ENCODE assay signal across 1 cellular context in the genomic region with DNA sequence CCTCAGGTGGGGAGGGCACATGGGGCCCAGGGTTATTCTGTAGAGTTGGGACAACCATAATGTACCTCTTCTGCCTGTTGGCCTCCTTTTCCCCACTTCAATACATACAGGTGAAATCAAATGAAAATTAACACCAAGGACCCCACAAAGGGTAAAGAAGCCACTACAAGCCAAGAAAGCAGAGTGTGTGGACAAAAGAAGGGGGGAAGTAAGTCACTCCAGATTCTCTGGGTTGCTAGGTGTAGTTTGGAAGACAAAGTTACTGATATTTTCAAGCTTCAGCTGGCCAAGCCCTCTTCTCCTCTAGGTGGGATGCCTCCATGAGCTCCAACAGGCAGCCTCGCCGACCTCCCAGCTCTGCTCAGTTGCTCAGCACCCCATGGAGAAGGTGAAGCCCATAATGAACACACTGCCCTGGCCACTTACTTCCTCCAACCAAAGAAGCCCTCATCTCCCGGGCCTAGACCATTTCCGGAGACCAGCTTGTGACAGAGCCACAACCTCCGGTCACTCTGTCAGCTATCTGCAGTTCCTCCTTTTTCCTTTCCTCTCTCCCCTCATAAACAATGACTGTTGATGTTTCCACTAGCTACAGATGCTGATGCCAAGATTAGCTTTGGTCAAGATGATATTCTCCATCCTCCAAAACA.
TF ChIP-seq lines count a peak whose summit lies in the region.

No MANE protein-coding gene starts in this region.

TF ChIP-seq in K562, 482 proteins besides CTCF, POLR2A, EP300 and RAD21 (continued from another document and continues in another):
- TF ChIP-seq PKNOX1 (IDR thresholded peaks at IDR 0.05) (peak; percentile 42), KAT7 (CRISPR knock-in tag; IDR thresholded peaks at IDR 0.05; ENCODE audit: borderline replicate concordance) (no peak), ZNF134 (CRISPR knock-in tag; conservative IDR thresholded peaks at IDR 0.05) (no peak), ESRRB (CRISPR knock-in tag; IDR thresholded peaks at IDR 0.05; ENCODE audit: borderline replicate concordance) (no peak), SIN3A (IDR thresholded peaks at IDR 0.05; ENCODE audit: borderline replicate concordance in 2 of 2, control insufficient read depth in 1 of 2, low read depth in 2 of 2, low read length in 2 of 2) (no peak), TGIF2 (CRISPR knock-in tag; IDR thresholded peaks at IDR 0.05) (no peak), CBX8 (IDR thresholded peaks at IDR 0.05; ENCODE audit: borderline replicate concordance, extremely low read depth, low read depth, low read length, poor library complexity, severe bottlenecking) (no peak), ZZZ3 (IDR thresholded peaks at IDR 0.05) (no peak), YBX1 (IDR thresholded peaks at IDR 0.05) (no peak), PCBP2 (IDR thresholded peaks at IDR 0.05; ENCODE audit: low read depth, low read length, poor library complexity, severe bottlenecking) (no peak), IFI16 (CRISPR knock-in tag; IDR thresholded peaks at IDR 0.05) (no peak), GATA2 (CRISPR knock-in tag; IDR thresholded peaks at IDR 0.05) (peak; percentile 73), ARID1B (IDR thresholded peaks at IDR 0.05) (peak; percentile 76), NR2F6 (CRISPR knock-in tag; IDR thresholded peaks at IDR 0.05) (no peak), ZNF589 (CRISPR knock-in tag; IDR thresholded peaks at IDR 0.05; ENCODE audit: low read depth) (no peak), FOXP1 (CRISPR knock-in tag; IDR thresholded peaks at IDR 0.05) (no peak), ETV1 (tag; conservative IDR thresholded peaks at IDR 0.05; ENCODE audit: low read depth) (peak; percentile 95), NFXL1 (CRISPR knock-in tag; IDR thresholded peaks at IDR 0.05) (no peak), FOXK1 (CRISPR knock-in tag; IDR thresholded peaks at IDR 0.05; ENCODE audit: borderline replicate concordance) (no peak), U2AF2 (optimal IDR thresholded peaks at IDR 0.05; ENCODE audit: low read depth, low read length) (no peak), TAF15 (IDR thresholded peaks at IDR 0.05; ENCODE audit: low read depth, low read length) (no peak), CEBPG (CRISPR knock-in tag; IDR thresholded peaks at IDR 0.05) (no peak), CEBPG (tag; conservative IDR thresholded peaks at IDR 0.05 in 1 of 2, IDR thresholded peaks at IDR 0.05 in 1 of 2) (no peak), MEF2D (tag; conservative IDR thresholded peaks at IDR 0.05; ENCODE audit: low read depth) (no peak), RBM22 (IDR thresholded peaks at IDR 0.05; ENCODE audit: low read depth, low read length, poor library complexity, severe bottlenecking) (no peak), ERF (CRISPR knock-in tag; IDR thresholded peaks at IDR 0.05) (0 out of 2 replicates have a peak, but pooled peaks have one; percentile 57), ZC3H11A (IDR thresholded peaks at IDR 0.05; ENCODE audit: low read depth, low read length) (no peak), SOX6 (IDR thresholded peaks at IDR 0.05) (peak; percentile 81), DDX20 (tag; IDR thresholded peaks at IDR 0.05; ENCODE audit: low read depth) (no peak), MTA1 (IDR thresholded peaks at IDR 0.05; ENCODE audit: borderline replicate concordance) (no peak), FOXJ3 (CRISPR knock-in tag; IDR thresholded peaks at IDR 0.05) (no peak; the same call in 1 of the 2 replicates), HMG20B (CRISPR knock-in tag; IDR thresholded peaks at IDR 0.05) (no peak), ZNF561 (CRISPR knock-in tag; conservative IDR thresholded peaks at IDR 0.05) (no peak), ZKSCAN3 (CRISPR knock-in tag; IDR thresholded peaks at IDR 0.05) (no peak), MYC (IDR thresholded peaks at IDR 0.05; ENCODE audit: low read depth, low read length) (no peak), MYC (CRISPR knock-in tag; IDR thresholded peaks at IDR 0.05; ENCODE audit: borderline replicate concordance, low read depth) (no peak), POLR2B (IDR thresholded peaks at IDR 0.05; ENCODE audit: low read depth, partially characterized antibody) (no peak), PTBP1 (IDR thresholded peaks at IDR 0.05; ENCODE audit: low read depth, low read length) (no peak), ZNF143 (CRISPR knock-in tag; IDR thresholded peaks at IDR 0.05) (no peak), KLF10 (CRISPR knock-in tag; IDR thresholded peaks at IDR 0.05) (no peak), TAL1 (IDR thresholded peaks at IDR 0.05) (peak; percentile 43; the same call in 1 of the 2 replicates), SMARCE1 (IDR thresholded peaks at IDR 0.05) (peak; percentile 50; the same call in 1 of the 2 replicates), EZH2 (IDR thresholded peaks at IDR 0.05; ENCODE audit: borderline replicate concordance, low read depth, low read length) (no peak), STAT5B (CRISPR knock-in tag; IDR thresholded peaks at IDR 0.05) (no peak), XRCC5 (IDR thresholded peaks at IDR 0.05; ENCODE audit: low read depth, low read length) (no peak), BACH1 (tag; IDR thresholded peaks at IDR 0.05) (0 out of 2 replicates have a peak, but pooled peaks have one; percentile 18), ZKSCAN8 (CRISPR knock-in tag; IDR thresholded peaks at IDR 0.05) (no peak), TRIM24 (IDR thresholded peaks at IDR 0.05) (peak in 1 of 2 experiments; percentile 43; a peak in 1 of 4 replicates), ZNF639 (CRISPR knock-in tag; conservative IDR thresholded peaks at IDR 0.05 in 1 of 2, IDR thresholded peaks at IDR 0.05 in 1 of 2) (0 out of 4 replicates have a peak, but pooled peaks of 1 of the 2 experiments have one; percentile 28)
- TF ChIP-seq, protein P1, sequence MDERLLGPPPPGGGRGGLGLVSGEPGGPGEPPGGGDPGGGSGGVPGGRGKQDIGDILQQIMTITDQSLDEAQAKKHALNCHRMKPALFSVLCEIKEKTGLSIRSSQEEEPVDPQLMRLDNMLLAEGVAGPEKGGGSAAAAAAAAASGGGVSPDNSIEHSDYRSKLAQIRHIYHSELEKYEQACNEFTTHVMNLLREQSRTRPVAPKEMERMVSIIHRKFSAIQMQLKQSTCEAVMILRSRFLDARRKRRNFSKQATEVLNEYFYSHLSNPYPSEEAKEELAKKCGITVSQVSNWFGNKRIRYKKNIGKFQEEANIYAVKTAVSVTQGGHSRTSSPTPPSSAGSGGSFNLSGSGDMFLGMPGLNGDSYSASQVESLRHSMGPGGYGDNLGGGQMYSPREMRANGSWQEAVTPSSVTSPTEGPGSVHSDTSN (CRISPR knock-in tag; IDR thresholded peaks at IDR 0.05; ENCODE audit: low read depth), result no peak
- TF ChIP-seq, protein P1 (tag; conservative IDR thresholded peaks at IDR 0.05; ENCODE audit: low read depth), result peak; percentile 50; the same call in 1 of the 2 replicates
- TF ChIP-seq, protein P2, sequence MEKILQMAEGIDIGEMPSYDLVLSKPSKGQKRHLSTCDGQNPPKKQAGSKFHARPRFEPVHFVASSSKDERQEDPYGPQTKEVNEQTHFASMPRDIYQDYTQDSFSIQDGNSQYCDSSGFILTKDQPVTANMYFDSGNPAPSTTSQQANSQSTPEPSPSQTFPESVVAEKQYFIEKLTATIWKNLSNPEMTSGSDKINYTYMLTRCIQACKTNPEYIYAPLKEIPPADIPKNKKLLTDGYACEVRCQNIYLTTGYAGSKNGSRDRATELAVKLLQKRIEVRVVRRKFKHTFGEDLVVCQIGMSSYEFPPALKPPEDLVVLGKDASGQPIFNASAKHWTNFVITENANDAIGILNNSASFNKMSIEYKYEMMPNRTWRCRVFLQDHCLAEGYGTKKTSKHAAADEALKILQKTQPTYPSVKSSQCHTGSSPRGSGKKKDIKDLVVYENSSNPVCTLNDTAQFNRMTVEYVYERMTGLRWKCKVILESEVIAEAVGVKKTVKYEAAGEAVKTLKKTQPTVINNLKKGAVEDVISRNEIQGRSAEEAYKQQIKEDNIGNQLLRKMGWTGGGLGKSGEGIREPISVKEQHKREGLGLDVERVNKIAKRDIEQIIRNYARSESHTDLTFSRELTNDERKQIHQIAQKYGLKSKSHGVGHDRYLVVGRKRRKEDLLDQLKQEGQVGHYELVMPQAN (IDR thresholded peaks at IDR 0.05; ENCODE audit: borderline replicate concordance), result no peak
- TF ChIP-seq, protein P3, sequence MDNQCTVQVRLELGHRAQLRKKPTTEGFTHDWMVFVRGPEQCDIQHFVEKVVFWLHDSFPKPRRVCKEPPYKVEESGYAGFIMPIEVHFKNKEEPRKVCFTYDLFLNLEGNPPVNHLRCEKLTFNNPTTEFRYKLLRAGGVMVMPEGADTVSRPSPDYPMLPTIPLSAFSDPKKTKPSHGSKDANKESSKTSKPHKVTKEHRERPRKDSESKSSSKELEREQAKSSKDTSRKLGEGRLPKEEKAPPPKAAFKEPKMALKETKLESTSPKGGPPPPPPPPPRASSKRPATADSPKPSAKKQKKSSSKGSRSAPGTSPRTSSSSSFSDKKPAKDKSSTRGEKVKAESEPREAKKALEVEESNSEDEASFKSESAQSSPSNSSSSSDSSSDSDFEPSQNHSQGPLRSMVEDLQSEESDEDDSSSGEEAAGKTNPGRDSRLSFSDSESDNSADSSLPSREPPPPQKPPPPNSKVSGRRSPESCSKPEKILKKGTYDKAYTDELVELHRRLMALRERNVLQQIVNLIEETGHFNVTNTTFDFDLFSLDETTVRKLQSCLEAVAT (IDR thresholded peaks at IDR 0.05), result no peak
- TF ChIP-seq, protein P4, sequence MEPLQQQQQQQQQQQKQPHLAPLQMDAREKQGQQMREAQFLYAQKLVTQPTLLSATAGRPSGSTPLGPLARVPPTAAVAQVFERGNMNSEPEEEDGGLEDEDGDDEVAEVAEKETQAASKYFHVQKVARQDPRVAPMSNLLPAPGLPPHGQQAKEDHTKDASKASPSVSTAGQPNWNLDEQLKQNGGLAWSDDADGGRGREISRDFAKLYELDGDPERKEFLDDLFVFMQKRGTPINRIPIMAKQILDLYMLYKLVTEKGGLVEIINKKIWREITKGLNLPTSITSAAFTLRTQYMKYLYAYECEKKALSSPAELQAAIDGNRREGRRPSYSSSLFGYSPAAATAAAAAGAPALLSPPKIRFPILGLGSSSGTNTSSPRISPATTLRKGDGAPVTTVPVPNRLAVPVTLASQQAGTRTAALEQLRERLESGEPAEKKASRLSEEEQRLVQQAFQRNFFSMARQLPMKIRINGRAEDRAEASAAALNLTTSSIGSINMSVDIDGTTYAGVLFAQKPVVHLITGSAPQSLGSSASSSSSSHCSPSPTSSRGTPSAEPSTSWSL (CRISPR knock-in tag; IDR thresholded peaks at IDR 0.05; ENCODE audit: borderline replicate concordance), result no peak
- TF ChIP-seq, protein P5, sequence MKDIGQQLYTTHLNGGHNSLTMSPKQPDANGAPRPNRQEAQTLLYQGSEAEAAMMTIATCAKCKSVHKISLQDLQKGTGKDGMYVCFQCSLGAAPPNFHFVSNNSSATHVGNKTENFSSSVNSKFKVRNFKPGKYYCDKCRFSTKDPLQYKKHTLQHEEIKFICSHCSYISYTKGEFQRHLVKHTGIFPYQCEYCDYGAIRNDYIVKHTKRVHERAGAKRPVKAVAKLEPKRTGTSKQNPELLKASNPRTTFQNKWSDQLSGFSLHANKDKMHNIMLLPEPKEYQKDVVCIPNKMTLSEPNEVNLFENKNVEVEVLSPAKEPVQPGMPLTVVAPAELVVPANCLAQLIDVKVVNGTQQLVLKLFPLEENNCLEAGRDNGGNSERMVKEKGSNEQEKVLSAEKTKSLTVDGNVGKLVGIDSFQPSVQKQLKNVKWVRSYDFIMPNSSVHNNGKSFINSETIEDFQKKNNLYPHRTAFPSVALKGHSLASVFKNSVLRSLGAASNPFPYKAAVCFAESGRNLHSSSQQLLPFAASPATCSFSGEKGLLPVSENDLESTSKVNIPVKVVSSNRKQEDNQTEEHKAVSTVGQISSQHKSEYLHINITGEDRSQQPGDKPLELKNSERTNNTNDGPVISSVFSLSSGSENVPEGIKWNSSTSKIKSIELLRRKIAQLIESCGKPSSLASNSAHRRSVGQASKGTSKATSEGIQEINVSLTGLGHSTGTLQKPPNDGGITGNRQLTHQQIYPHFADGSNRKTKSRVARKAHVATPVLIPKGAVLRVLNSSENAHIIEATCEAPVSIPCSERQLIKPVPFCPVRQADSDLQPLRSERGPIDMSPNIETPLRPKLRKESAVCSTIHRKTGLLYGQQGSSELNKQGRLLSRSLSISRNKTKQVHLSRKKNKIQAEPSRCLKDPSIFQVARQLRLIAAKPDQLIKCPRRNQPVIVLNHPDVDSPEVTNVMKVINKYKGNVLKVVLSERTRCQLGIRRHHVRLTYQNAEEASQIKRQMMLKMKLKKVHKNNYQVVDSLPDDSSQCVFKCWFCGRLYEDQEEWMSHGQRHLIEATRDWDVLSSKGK (CRISPR knock-in tag; IDR thresholded peaks at IDR 0.05), result no peak
- TF ChIP-seq, protein P6, sequence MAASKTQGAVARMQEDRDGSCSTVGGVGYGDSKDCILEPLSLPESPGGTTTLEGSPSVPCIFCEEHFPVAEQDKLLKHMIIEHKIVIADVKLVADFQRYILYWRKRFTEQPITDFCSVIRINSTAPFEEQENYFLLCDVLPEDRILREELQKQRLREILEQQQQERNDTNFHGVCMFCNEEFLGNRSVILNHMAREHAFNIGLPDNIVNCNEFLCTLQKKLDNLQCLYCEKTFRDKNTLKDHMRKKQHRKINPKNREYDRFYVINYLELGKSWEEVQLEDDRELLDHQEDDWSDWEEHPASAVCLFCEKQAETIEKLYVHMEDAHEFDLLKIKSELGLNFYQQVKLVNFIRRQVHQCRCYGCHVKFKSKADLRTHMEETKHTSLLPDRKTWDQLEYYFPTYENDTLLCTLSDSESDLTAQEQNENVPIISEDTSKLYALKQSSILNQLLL (CRISPR knock-in tag; IDR thresholded peaks at IDR 0.05; ENCODE audit: borderline replicate concordance), result no peak
